ENCODE assay signal across 16 cellular contexts in genomic region chr7:112419543-112420130, GRCh38. TPM values are rescaled to one million over a fixed set of nuclear protein-coding genes. Genes with fewer than 3 reads are reported as not detected.
A peak's percentile ranks its signal among the peaks of the same experiment; 100 is the strongest.
DNase-seq lines count a peak whose midpoint lies in the region; ATAC-seq and TF ChIP-seq lines count a peak whose summit lies in the region.
"Had no signal": no experiment of that assay in that cellular context is flagged by ENCODE, and none has a peak within 500 bp of the region (broad histone marks: within the 10 kb centered on the region; RNA-seq: fewer than 3 reads in every experiment).

No MANE protein-coding gene starts in this region.

- POLR2A ChIA-PET in MCF 10A (lab: Yijun Ruan, JAX): interaction anchor here (0.6 to 7.8 kb wide), 13 partner anchors 14 to 656 kb away, joined by 3 to 255 read pairs (median 4); partner anchors contain the start of gene IFRD1
- POLR2A ChIA-PET in A673 (lab: Charles Lee; ENCODE audit: low non-redundant PET): no interaction called here

- TF ChIP-seq POLR2A in breast epithelium (IDR thresholded peaks at IDR 0.05) (no peak), erythroblast (IDR thresholded peaks at IDR 0.05; ENCODE audit: low read length) (no peak)

- no peak for ATAC-seq in stimulated activated naive CD8-positive, alpha-beta T cell treated with anti-CD3 and anti-CD28 coated beads, Interleukin-15, Interleukin-2, amounts not matched to agents 100 U/mL and 50 U/mL, for 24 hours

- CTCF ChIA-PET in MCF 10A (lab: Yijun Ruan, JAX) (interaction anchor here (0.5 to 2.5 kb wide), 16 partner anchors 9 to 1329 kb away, joined by 3 to 15 read pairs (median 4); no protein-coding TSS in a partner anchor), mammary epithelial cell (lab: Charles Lee; ENCODE audit: low non-redundant PET) (interaction anchor here (0.8 to 1.2 kb wide), 2 partner anchors 32 to 461 kb away, joined by 6 to 11 read pairs; no protein-coding TSS in a partner anchor), A673 (lab: Charles Lee) (interaction anchor here (0.7 kb wide), 1 partner anchor 461 kb away, joined by 5 read pairs; no protein-coding TSS in a partner anchor)

- BruUV-seq in MCF 10A (replicated peaks; lab: Mats Ljungman, UMichigan) (no TSS peak), mammary epithelial cell (replicated peaks; lab: Mats Ljungman, UMichigan) (no TSS peak), A673 (replicated peaks; lab: Mats Ljungman, UMichigan) (no TSS peak)

- H3K27ac Mint-ChIP-seq in MCF 10A (ENCODE audit: low read depth, unreplicated experiment): peak overlapping the region; percentile 83
- H3K27ac Mint-ChIP-seq in nephron progenitor cell: peak overlapping the region; percentile 22
- H3K27ac Mint-ChIP-seq: CD4-positive, alpha-beta memory T cell had no signal

- H3K9me3 Mint-ChIP-seq in MCF 10A (ENCODE audit: unreplicated experiment) (peaks cover 6% of the 10 kb centered on the region), nephron progenitor cell (peaks cover 29% of the 10 kb centered on the region)

- no peak for TF ChIP-seq CTCF in MCF 10A (IDR thresholded peaks at IDR 0.05; ENCODE audit: unreplicated experiment)
- TF ChIP-seq CTCF in breast epithelium (IDR thresholded peaks at IDR 0.05): no peak
- TF ChIP-seq CTCF in mammary epithelial cell (conservative IDR thresholded peaks at IDR 0.05 in 1 of 2, IDR thresholded peaks at IDR 0.05 in 1 of 2; ENCODE audit: extremely low read depth in 1 of 2, insufficient read depth in 1 of 2, low read depth in 1 of 2, low read length in 2 of 2): no peak
- TF ChIP-seq CTCF in nephron progenitor cell (IDR thresholded peaks at IDR 0.05): no peak
- TF ChIP-seq CTCF in A673 (conservative IDR thresholded peaks at IDR 0.05; ENCODE audit: low read depth, low read length): no peak

- intact Hi-C loops in MCF 10A (cut with micrococcal nuclease): loop anchor here (10.0 kb wide), 1 partner anchor 495 kb away; no protein-coding TSS in a partner anchor
- intact Hi-C loops in breast epithelium (cut with DNase I; ENCODE audit: low total_unique reads): no loop called here
- intact Hi-C loops in mammary epithelial cell (cut with micrococcal nuclease): loop anchor here (1.0 to 10.0 kb wide), 2 partner anchors 31 to 345 kb away; partner anchors contain the start of gene IFRD1
- intact Hi-C loops in A673 (cut with micrococcal nuclease; ENCODE audit: unreplicated experiment): no loop called here

- H3K4me1 ChIP-seq in breast epithelium (peaks cover 0 to 21% of the 10 kb centered on the region in 2 donors), mammary epithelial cell (ENCODE audit: insufficient read depth, low read length) (peaks cover 41% of the 10 kb centered on the region), A673 (ENCODE audit: insufficient read depth, low read length, poor library complexity, severe bottlenecking) (peaks cover 13% of the 10 kb centered on the region)

- no peaks in the 10 kb centered on the region for H3K36me3 ChIP-seq in breast epithelium
- no peaks in the 10 kb centered on the region for H3K36me3 ChIP-seq in mammary epithelial cell (ENCODE audit: insufficient read depth, low read length)
- H3K36me3 ChIP-seq in A673 (ENCODE audit: insufficient read depth, low read length, poor library complexity, severe bottlenecking): no peaks in the 10 kb centered on the region
- H3K36me3 ChIP-seq: MG63 had no signal

- H3K4me2 ChIP-seq in mammary epithelial cell (ENCODE audit: insufficient read depth, low read depth, low read length): peak overlapping the region; percentile 71

- peaks cover 40% of the 10 kb centered on the region for H3K4me1 Mint-ChIP-seq in MCF 10A (ENCODE audit: insufficient read depth, unreplicated experiment)
- H3K4me1 Mint-ChIP-seq in nephron progenitor cell: peaks cover 34% of the 10 kb centered on the region

- H3K4me3 ChIP-seq in breast epithelium (no peak overlapping the region), mammary epithelial cell (replicated peaks in 1 of 3; ENCODE audit: insufficient read depth in 1 of 3, low read depth in 2 of 3, low read length in 3 of 3) (no peak overlapping the region), A673 (ENCODE audit: low read depth, low read length, poor library complexity, severe bottlenecking) (no peak overlapping the region)
- H3K4me3 ChIP-seq: MG63 had no signal

- H3K4me3 Mint-ChIP-seq in MCF 10A (ENCODE audit: unreplicated experiment) (no peak overlapping the region), nephron progenitor cell (no peak overlapping the region)
- H3K4me3 Mint-ChIP-seq: CD4-positive, alpha-beta memory T cell had no signal

- H4K20me1 ChIP-seq in mammary epithelial cell (ENCODE audit: insufficient read depth, low read length): no peaks in the 10 kb centered on the region

- H2AFZ ChIP-seq in mammary epithelial cell (ENCODE audit: low read depth, low read length): peak overlapping the region; percentile 70

- dilution Hi-C loops in mammary epithelial cell (cut with HindIII; ENCODE audit: low sequenced_read_pairs): no loop called here

- peaks cover 5% of the 10 kb centered on the region for H3K36me3 Mint-ChIP-seq in MCF 10A (ENCODE audit: insufficient read depth, unreplicated experiment)
- peaks cover 5% of the 10 kb centered on the region for H3K36me3 Mint-ChIP-seq in nephron progenitor cell (ENCODE audit: low read depth)

- no peaks in the 10 kb centered on the region for H3K9me3 ChIP-seq in breast epithelium
- no peaks in the 10 kb centered on the region for H3K9me3 ChIP-seq in mammary epithelial cell (replicated peaks; ENCODE audit: insufficient read depth, low read length)
- H3K9me3 ChIP-seq in A673 (ENCODE audit: low read depth, low read length, poor library complexity, severe bottlenecking): no peaks in the 10 kb centered on the region
- H3K9me3 ChIP-seq: MG63 had no signal

- H3K9ac ChIP-seq in mammary epithelial cell (ENCODE audit: insufficient read depth, low read length): no peak overlapping the region

- no peaks in the 10 kb centered on the region for H3K79me2 ChIP-seq in mammary epithelial cell (ENCODE audit: insufficient read depth, low read length)

- H3K27me3 Mint-ChIP-seq in MCF 10A (ENCODE audit: insufficient read depth, unreplicated experiment): no peaks in the 10 kb centered on the region
- H3K27me3 Mint-ChIP-seq in nephron progenitor cell (ENCODE audit: low read depth, poor library complexity): no peaks in the 10 kb centered on the region

- no peak for DNase-seq in MCF 10A (ENCODE audit: unreplicated experiment)
- no peak for DNase-seq in breast epithelium (ENCODE audit: low spot score in 2 of 2)
- DNase-seq in mammary epithelial cell: no peak
- no peak for DNase-seq in nephron progenitor cell
- DNase-seq in erythroblast (lab: John Stamatoyannopoulos, UW): no peak
- DNase-seq in A673 (ENCODE audit: low spot score): no peak
- DNase-seq in stimulated activated naive CD8-positive, alpha-beta T cell treated with anti-CD3 and anti-CD28 coated beads, Interleukin-15, Interleukin-2, amounts not matched to agents 100 U/mL and 50 U/mL, for 24 hours: no peak
- DNase-seq: CD4-positive, alpha-beta memory T cell; DND-41; KBM-7; MG63; NCI-H2029; NCI-H446 treated with DMSO at 0.1 percent for 48 hours; NCI-H526 treated with DMSO at 0.1 percent for 48 hours; RPMI8226; SHP77 treated with DMSO at 0.1 percent for 48 hours had no signal

- WGBS in mammary epithelial cell (ENCODE audit: low coverage, missing lambda C conversion rate): 98% methylated on average over 4 of the region's 4 CpGs

- no peaks in the 10 kb centered on the region for H3K27me3 ChIP-seq in breast epithelium
- H3K27me3 ChIP-seq in mammary epithelial cell (ENCODE audit: insufficient read depth, low read length): no peaks in the 10 kb centered on the region
- no peaks in the 10 kb centered on the region for H3K27me3 ChIP-seq in A673 (replicated peaks; ENCODE audit: insufficient read depth, low read depth, low read length, poor library complexity)
- H3K27me3 ChIP-seq: MG63 had no signal

- H3K27ac ChIP-seq in breast epithelium: no peak overlapping the region
- H3K27ac ChIP-seq in mammary epithelial cell (ENCODE audit: insufficient read depth, low read depth, low read length): no peak overlapping the region
- H3K27ac ChIP-seq in A673 (ENCODE audit: low read depth, low read length, poor library complexity, severe bottlenecking): no peak overlapping the region

- in situ Hi-C loops in mammary epithelial cell (cut with MboI; ENCODE audit: low sequenced_read_pairs in 2 of 2): loop anchor here (10.0 to 25.0 kb wide), 4 partner anchors 207 to 675 kb away; partner anchors contain the start of genes DOCK4 (in 1 of the 2) and ZNF277 (in 1 of the 2)

RNA-seq across cellular contexts. Expression of gene IFRD1, which starts 30.6 kb away (rescaled TPM):
- total RNA-seq in MCF 10A (2022) (116 and 123 TPM in 2 replicates), breast epithelium (100 to 1,000 TPM in 1 of 3 donors, 10 to 100 TPM in 2; 82.7 to 146 (median 91.8) TPM), mammary epithelial cell (10 to 100 TPM; 74.2 to 76.2 TPM), A673 (2021) (76.9 and 79.9 TPM in 2 replicates)
- polyA plus RNA-seq in mammary epithelial cell: 14.1 TPM
- 4.3 TPM for polyA minus RNA-seq in mammary epithelial cell

Comparison
In these comparisons a context has a peak if more than half of its experiments do, and no peak if none do; other contexts are left out.
1. intact Hi-C loops: an anchor here in MCF 10A (10.0 kb wide) and mammary epithelial cell (1.0 to 10.0 kb wide); none called in breast epithelium and A673.